Comparison of ENCODE assay signal across 13 cellular contexts in genomic region chr11:110453684-110454354, GRCh38. TPM values are rescaled to one million over a fixed set of nuclear protein-coding genes. Genes with fewer than 3 reads are reported as not detected.
DNase-seq lines count a peak whose midpoint lies in the region; ATAC-seq, FAIRE-seq and TF ChIP-seq lines count a peak whose summit lies in the region.
"Had no signal": no experiment of that assay in that cellular context is flagged by ENCODE, and none has a peak within 500 bp of the region (broad histone marks: within the 10 kb centered on the region; RNA-seq: fewer than 3 reads in every experiment).

No MANE protein-coding gene starts in this region.

- H2AK5ac ChIP-seq in mesenchymal stem cell (ENCODE audit: low read length, severe bottlenecking) = no peak overlapping the region

- peaks cover 0 to 12% of the 10 kb centered on the region in 2 experiments for H3K36me3 ChIP-seq in mesenchymal stem cell (ENCODE audit: control insufficient read depth in 1 of 2, insufficient read depth in 2 of 2, low read depth in 1 of 2, low read length in 2 of 2)

- no peak overlapping the region for H3K14ac ChIP-seq in mesenchymal stem cell (ENCODE audit: low read length in 2 of 2)

- no peak overlapping the region for H3K27ac ChIP-seq in mesenchymal stem cell (ENCODE audit: low read length, poor library complexity, severe bottlenecking)
- H3K27ac ChIP-seq: body of pancreas had no signal

- H3K4ac ChIP-seq in mesenchymal stem cell (ENCODE audit: low read depth in 1 of 2, low read length in 2 of 2) = no peak overlapping the region

- FAIRE-seq in GM12891 (lab: Jason Lieb, UNC) (peak; percentile 82), GM19239 (lab: Jason Lieb, UNC) (peak; percentile 91)

- no peak overlapping the region for H2BK15ac ChIP-seq in mesenchymal stem cell (ENCODE audit: low read depth, poor library complexity, severe bottlenecking)

- H3K4me3 ChIP-seq in mesenchymal stem cell (ENCODE audit: insufficient read depth in 1 of 2, low read depth in 1 of 2, low read length in 2 of 2) = no peak overlapping the region
- H3K4me3 ChIP-seq: body of pancreas had no signal

- H4K8ac ChIP-seq in mesenchymal stem cell (ENCODE audit: low read length) = no peak overlapping the region

- ATAC-seq in HG02763 (IDR thresholded peaks at IDR 0.05; ENCODE audit: unreplicated experiment) (peak; percentile 63), HG03565 (IDR thresholded peaks at IDR 0.05; ENCODE audit: unreplicated experiment) (peak; percentile 76)
- ATAC-seq: body of pancreas had no signal

- no peak for TF ChIP-seq POLR2A in GM12891 (IDR thresholded peaks at IDR 0.05; ENCODE audit: low read depth, low read length)

- H2AFZ ChIP-seq in mesenchymal stem cell (ENCODE audit: low read depth, low read length) = no peak overlapping the region

- no peaks in the 10 kb centered on the region for H3K9me3 ChIP-seq in mesenchymal stem cell (ENCODE audit: control insufficient read depth, low read length)
- H3K9me3 ChIP-seq: body of pancreas had no signal

- 100% methylated on average over 1 of the region's 5 CpGs for WGBS in mesenchymal stem cell

- DNase-seq in GM12891 (ENCODE audit: insufficient read length, low spot score) (no peak), GM19239 (ENCODE audit: insufficient read length, low spot score) (no peak), NCI-H82 treated with DMSO at 0.1 percent for 48 hours (lab: John Stamatoyannopoulos, UW; ENCODE audit: unreplicated experiment) (no peak), mesenchymal stem cell (no peak), NCI-H1694 (lab: John Stamatoyannopoulos, UW) (no peak)
- no peak for DNase-seq in NK-92 treated with Interleukin-12 subunit alpha and Interleukin-12 subunit beta, amount 100 ng/mL, for 24 hours (lab: John Stamatoyannopoulos, UW)
- DNase-seq: body of pancreas; kidney glomerular epithelial cell; NCI-H2171; SIG-M5; stimulated activated CD4-positive, alpha-beta T cell treated with anti-CD3 and anti-CD28 coated beads, Interleukin-4, amount 100 ng/mL, for 1 hour had no signal

- no peaks in the 10 kb centered on the region for H3K27me3 ChIP-seq in mesenchymal stem cell (ENCODE audit: control insufficient read depth in 1 of 2, insufficient read depth in 1 of 2, low read length in 2 of 2)
- H3K27me3 ChIP-seq: body of pancreas had no signal

- H3K79me1 ChIP-seq in mesenchymal stem cell (replicated peaks; ENCODE audit: low read length, poor library complexity, severe bottlenecking) = peaks cover 21% of the 10 kb centered on the region

- H3K4me2 ChIP-seq in mesenchymal stem cell (ENCODE audit: low read length, poor library complexity, severe bottlenecking) = no peak overlapping the region

- no peak overlapping the region for H2BK120ac ChIP-seq in mesenchymal stem cell (ENCODE audit: low read depth, low read length)

- H2BK5ac ChIP-seq in mesenchymal stem cell (ENCODE audit: low read depth, low read length, poor library complexity, severe bottlenecking) = no peak overlapping the region

- H2BK12ac ChIP-seq in mesenchymal stem cell (ENCODE audit: low read length in 2 of 2) = no peak overlapping the region

- no peak overlapping the region for H3K9ac ChIP-seq in mesenchymal stem cell (ENCODE audit: low read length)

- H3K23ac ChIP-seq in mesenchymal stem cell (ENCODE audit: low read length in 2 of 2) = no peak overlapping the region

- H3K4me1 ChIP-seq in mesenchymal stem cell (ENCODE audit: control insufficient read depth, insufficient read depth, low read depth, low read length) = no peaks in the 10 kb centered on the region
- H3K4me1 ChIP-seq: body of pancreas had no signal

- no peak overlapping the region for H4K91ac ChIP-seq in mesenchymal stem cell (ENCODE audit: low read length)

- no peak overlapping the region for H3K18ac ChIP-seq in mesenchymal stem cell (ENCODE audit: low read depth in 1 of 2, low read length in 2 of 2)

TF ChIP-seq in GM12891, 5 proteins besides CTCF, POLR2A, EP300 and RAD21:
- TF ChIP-seq PAX5 (IDR thresholded peaks at IDR 0.05; ENCODE audit: insufficient read depth, low read length, severe bottlenecking) = no peak
- TF ChIP-seq POU2F2 (IDR thresholded peaks at IDR 0.05; ENCODE audit: low read depth, low read length) = no peak
- TF ChIP-seq SPI1 (IDR thresholded peaks at IDR 0.05; ENCODE audit: low read depth, low read length) = no peak
- TF ChIP-seq TAF1 (IDR thresholded peaks at IDR 0.05; ENCODE audit: low read depth, low read length) = no peak
- TF ChIP-seq POLR2AphosphoS5 (IDR thresholded peaks at IDR 0.05; ENCODE audit: low read depth, low read length) = no peak

RNA-seq across cellular contexts. Expression of gene FDX1, which starts 24.1 kb away (rescaled TPM):
- 5.2 TPM for polyA plus RNA-seq in GM12891 (2012; ENCODE audit: low read depth, missing spikeins)
- polyA plus RNA-seq in mesenchymal stem cell (2013, experiment 1 of 2) = 8.3 TPM
- polyA plus RNA-seq in mesenchymal stem cell (2013, experiment 2 of 2) = 8.8 TPM
